25 cellular contexts compared by ENCODE assay signal in the genomic region with DNA sequence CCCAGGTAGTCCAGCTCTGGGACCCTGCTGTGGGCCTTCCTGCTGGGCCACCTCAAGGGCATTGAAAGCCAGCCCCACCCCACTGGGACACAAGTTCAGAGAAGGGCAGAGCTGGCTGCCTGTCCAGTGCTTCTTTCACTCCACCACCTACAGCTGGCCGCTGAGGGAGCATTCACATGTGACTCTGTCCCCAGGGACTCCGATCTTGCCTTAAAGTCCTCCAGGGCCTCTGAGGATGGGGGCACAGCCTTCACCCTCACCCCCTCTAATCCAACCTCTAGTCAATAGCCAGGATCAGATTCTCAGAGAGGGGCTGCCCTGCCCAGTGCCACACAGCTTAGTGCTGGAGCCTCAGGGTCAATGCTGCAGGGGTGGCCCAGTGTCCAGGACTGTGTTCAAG. TPM values are rescaled to one million over a fixed set of nuclear protein-coding genes. Genes with fewer than 3 reads are reported as not detected.
"Had no signal": no experiment of that assay in that cellular context is flagged by ENCODE, and none has a peak within 500 bp of the region (broad histone marks: within the 10 kb centered on the region; RNA-seq: fewer than 3 reads in every experiment).

No MANE protein-coding gene starts in this region.

- H3K27ac ChIP-seq: esophagus squamous epithelium, heart right ventricle, neutrophil, parathyroid adenoma, prostate gland, right atrium auricular region, stomach, thyroid gland, vagina had no signal

- H3K4me3 ChIP-seq: esophagus squamous epithelium, heart right ventricle, lung, prostate gland, right atrium auricular region, stomach, thyroid gland, vagina had no signal

- ATAC-seq: heart right ventricle; left ventricle myocardium superior; naive thymus-derived CD4-positive, alpha-beta T cell; sciatic nerve; stimulated activated effector memory CD8-positive, alpha-beta T cell treated with anti-CD3 and anti-CD28 coated beads, Interleukin-12 subunit alpha, Interleukin-12 subunit beta, amount 100 ng/mL, for 72 hours had no signal

- H3K9ac ChIP-seq: parathyroid adenoma had no signal

- H3K36me3 ChIP-seq: esophagus squamous epithelium, heart right ventricle, neutrophil, prostate gland, right atrium auricular region, stomach, thyroid gland, vagina had no signal

- H3K9me3 ChIP-seq: prostate gland, thyroid gland, vagina had no signal

- H3K27me3 ChIP-seq: right atrium auricular region, vagina had no signal

- DNase-seq: effector memory CD4-positive, alpha-beta T cell; erythroblast; esophagus squamous epithelium; foreskin melanocyte; glutamatergic neuron; heart right ventricle; hippocampal formation; kidney glomerular epithelial cell; left ventricle myocardium superior; midbrain; naive thymus-derived CD4-positive, alpha-beta T cell; nephron progenitor cell; stimulated activated CD4-positive, alpha-beta T cell treated with anti-CD3 and anti-CD28 coated beads, Interleukin-2, amount 100 ng/mL, for 24 hours; stimulated activated CD4-positive, alpha-beta T cell treated with anti-CD3 and anti-CD28 coated beads, Interleukin-4, amount 100 ng/mL, for 24 hours; stimulated activated naive CD4-positive, alpha-beta T cell treated with Interleukin-2 at 50 U/mL for 16 hours; stomach; thyroid gland had no signal

- H2AFZ ChIP-seq: parathyroid adenoma had no signal

RNA-seq across cellular contexts. Expression of a gene that starts 34.2 kb away (rescaled TPM):
- polyA plus RNA-seq: naive thymus-derived CD4-positive, alpha-beta T cell had no signal
